Comparison of ENCODE assay signal across 29 cellular contexts in the genomic region with DNA sequence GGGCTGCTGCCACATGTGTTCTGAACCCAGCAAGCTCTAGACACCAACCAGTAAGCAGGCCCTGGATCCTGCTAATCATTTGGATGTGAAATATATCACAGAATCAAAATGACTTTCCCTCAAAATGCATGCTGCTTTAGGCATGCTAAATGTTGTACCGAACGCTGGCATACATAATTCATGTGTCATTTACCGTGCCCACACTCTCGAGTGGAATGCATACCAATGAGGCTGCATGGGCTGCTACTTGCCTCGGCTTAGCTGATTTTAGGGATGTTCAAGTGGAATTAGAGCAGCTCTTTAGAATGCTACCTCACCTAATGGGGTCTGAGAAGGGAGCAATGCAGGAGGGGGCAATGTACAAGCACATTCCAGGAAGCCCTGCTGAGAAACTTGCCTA.
"Had no signal": no experiment of that assay in that cellular context is flagged by ENCODE, and none has a peak within 500 bp of the region (broad histone marks: within the 10 kb centered on the region; RNA-seq: fewer than 3 reads in every experiment).

No MANE protein-coding gene starts in this region.

- ATAC-seq: activated CD8-positive, alpha-beta T cell treated with anti-CD3 and anti-CD28 coated beads for 36 hours; activated naive CD4-positive, alpha-beta T cell treated with anti-CD3 and anti-CD28 coated beads, Interleukin-2, amount 50 U/mL, for 72 hours; activated T-cell treated with anti-CD3 and anti-CD28 coated beads, Interleukin-2, amount 50 U/mL, for 4 hours; activated T-cell treated with anti-CD3 and anti-CD28 coated beads, Interleukin-2, amount 50 U/mL, for 72 hours; activated T-helper 17 cell treated with anti-CD3 and anti-CD28 coated beads, Interleukin-2, amount 50 U/mL, for 72 hours had no signal

- H3K27me3 ChIP-seq: adrenal gland, cardiac muscle cell had no signal

- H3K4me1 ChIP-seq: adrenal gland had no signal

- DNase-seq: activated B cell treated with CpG ODN at 0.5 μM for 24 hours; activated CD4-positive, alpha-beta memory T cell treated with anti-CD3 and anti-CD28 coated beads for 36 hours; activated CD4-positive, alpha-beta T cell treated with anti-CD3 and anti-CD28 coated beads for 4 hours; activated CD4-positive, alpha-beta T cell treated with anti-CD3 and anti-CD28 coated beads, Interleukin-2, amount 10 ng/mL, durations not matched to agents 7 days and 5 days; activated CD4-positive, alpha-beta T cell treated with anti-CD3 and anti-CD28 coated beads, Interleukin-2, amount 50 U/mL, for 4 hours; activated CD4-positive, CD25-positive, alpha-beta regulatory T cell treated with anti-CD3 and anti-CD28 coated beads, Interleukin-2, amount 50 U/mL, for 72 hours; activated CD8-positive, alpha-beta memory T cell treated with anti-CD3 and anti-CD28 coated beads, Interleukin-2, amount 50 U/mL, for 4 hours; activated CD8-positive, alpha-beta T cell treated with anti-CD3 and anti-CD28 coated beads for 36 hours; activated effector memory CD4-positive, alpha-beta T cell treated with anti-CD3 and anti-CD28 coated beads, Interleukin-2, amount 50 U/mL, for 16 hours; activated gamma-delta T cell treated with Interleukin-2 at 50 U/mL for 16 hours; activated naive CD4-positive, alpha-beta T cell; activated naive CD4-positive, alpha-beta T cell treated with anti-CD3 and anti-CD28 coated beads for 36 hours; activated naive CD4-positive, alpha-beta T cell treated with anti-CD3 and anti-CD28 coated beads, Interleukin-2, amount 50 U/mL, for 16 hours; activated naive CD8-positive, alpha-beta T cell treated with anti-CD3 and anti-CD28 coated beads for 36 hours; activated T-cell treated with anti-CD3 and anti-CD28 coated beads for 4 hours; activated T-cell treated with anti-CD3 and anti-CD28 coated beads, Interleukin-2, amount 50 U/mL, for 1 hour; activated T-cell treated with anti-CD3 and anti-CD28 coated beads, Interleukin-2, amount 50 U/mL, for 4 hours; activated T-cell treated with anti-CD3 and anti-CD28 coated beads, Interleukin-2, amount 50 U/mL, for 72 hours; adrenal gland; amniotic stem cell; aorta; central memory CD4-positive, alpha-beta T cell; T-helper 1 cell; T-helper 2 cell; T-helper 9 cell had no signal

- H3K4me3 ChIP-seq: adrenal gland, cardiac muscle cell had no signal

- H3K9me3 ChIP-seq: adrenal gland had no signal

- H3K27ac ChIP-seq: adrenal gland, cardiac muscle cell, VCaP had no signal

- H3K36me3 ChIP-seq: adrenal gland, cardiac muscle cell had no signal
